In the genomic region with DNA sequence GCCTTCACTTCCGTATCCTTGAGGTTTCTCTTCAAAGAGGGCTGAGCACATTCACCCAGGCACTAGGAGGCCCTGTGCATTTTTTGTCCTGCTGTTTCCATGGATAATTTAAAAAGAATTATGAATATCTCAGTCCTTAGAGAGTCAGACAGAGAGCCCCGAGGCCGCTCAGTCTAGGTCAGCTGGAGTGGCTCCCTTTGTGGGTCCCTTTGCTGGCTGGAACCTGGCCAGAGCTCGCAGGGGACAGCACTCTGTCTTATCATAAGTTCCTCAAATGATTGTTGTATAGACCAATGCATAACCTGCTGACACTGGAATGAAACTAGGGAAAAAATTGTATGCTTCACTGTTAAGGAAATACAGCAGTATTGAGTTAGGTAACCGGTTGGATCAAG, we compare ENCODE assay signal across 8 cellular contexts. TPM values are rescaled to one million over a fixed set of nuclear protein-coding genes. Genes with fewer than 3 reads are reported as not detected.
"Had no signal": no experiment of that assay in that cellular context is flagged by ENCODE, and none has a peak within 500 bp of the region (broad histone marks: within the 10 kb centered on the region; RNA-seq: fewer than 3 reads in every experiment).

No MANE protein-coding gene starts in this region.

RNA-seq across cellular contexts. Expression of a gene that starts 10.7 kb away (rescaled TPM):
- total RNA-seq: activated CD8-positive, alpha-beta T cell treated with anti-CD3 and anti-CD28 coated beads, Interleukin-2, amount 10 ng/mL, durations not matched to agents 7 days and 5 days; activated naive CD8-positive, alpha-beta T cell treated with anti-CD3 and anti-CD28 coated beads, Interleukin-2, amount 10 ng/mL, durations not matched to agents 7 days and 5 days; adrenal gland; breast epithelium; cerebellum; OCI-LY7; RPMI7951; T-cell had no signal
- polyA plus RNA-seq: adrenal gland had no signal

RNA-seq across cellular contexts. Expression of a gene that starts 44.4 kb away (rescaled TPM):
- total RNA-seq: activated CD8-positive, alpha-beta T cell treated with anti-CD3 and anti-CD28 coated beads, Interleukin-2, amount 10 ng/mL, durations not matched to agents 7 days and 5 days; activated naive CD8-positive, alpha-beta T cell treated with anti-CD3 and anti-CD28 coated beads, Interleukin-2, amount 10 ng/mL, durations not matched to agents 7 days and 5 days; adrenal gland; breast epithelium; cerebellum; OCI-LY7; RPMI7951; T-cell had no signal
- polyA plus RNA-seq: adrenal gland had no signal
